Comparison of ENCODE assay signal across 2 cellular contexts in the genomic region with DNA sequence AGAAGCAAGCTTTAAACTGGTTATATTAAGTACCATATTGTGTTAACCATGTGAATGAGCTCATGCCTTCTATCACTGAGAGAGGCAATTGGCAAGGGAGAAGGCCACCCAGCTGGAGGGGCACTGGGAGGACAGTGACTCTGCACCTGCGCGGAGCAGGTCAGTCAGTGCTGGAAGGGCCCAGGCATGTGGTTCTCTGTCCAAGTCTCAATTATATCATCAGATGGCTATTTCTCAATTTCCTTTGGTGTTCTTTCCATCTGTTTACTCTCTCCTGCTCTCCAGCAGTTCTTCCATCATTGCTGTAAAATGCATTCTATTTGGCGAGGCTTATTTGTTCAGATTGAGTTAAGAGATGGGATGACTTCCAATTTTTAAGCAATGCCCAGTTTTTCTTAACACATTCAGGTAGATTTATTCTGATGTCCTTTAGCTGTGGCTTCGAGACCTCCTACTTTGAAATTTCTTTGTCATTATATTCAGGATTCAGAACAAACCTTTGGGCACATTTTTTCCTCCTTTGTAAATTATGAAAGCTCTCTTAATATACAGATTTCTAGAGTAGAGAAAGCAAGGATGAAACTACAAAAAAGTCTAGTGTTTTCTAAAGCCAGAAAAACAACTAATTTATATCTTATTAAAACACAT.
TF ChIP-seq lines count a peak whose summit lies in the region.

No MANE protein-coding gene starts in this region.

TF ChIP-seq in IMR-90, 13 proteins besides CTCF, POLR2A, EP300 and RAD21 (continued from another document):
- TF ChIP-seq, protein P1, sequence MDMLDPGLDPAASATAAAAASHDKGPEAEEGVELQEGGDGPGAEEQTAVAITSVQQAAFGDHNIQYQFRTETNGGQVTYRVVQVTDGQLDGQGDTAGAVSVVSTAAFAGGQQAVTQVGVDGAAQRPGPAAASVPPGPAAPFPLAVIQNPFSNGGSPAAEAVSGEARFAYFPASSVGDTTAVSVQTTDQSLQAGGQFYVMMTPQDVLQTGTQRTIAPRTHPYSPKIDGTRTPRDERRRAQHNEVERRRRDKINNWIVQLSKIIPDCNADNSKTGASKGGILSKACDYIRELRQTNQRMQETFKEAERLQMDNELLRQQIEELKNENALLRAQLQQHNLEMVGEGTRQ (IDR thresholded peaks at IDR 0.05; ENCODE audit: low read depth, low read length) = no peak
- TF ChIP-seq CEBPB (IDR thresholded peaks at IDR 0.05; ENCODE audit: low read depth, low read length) = no peak
- no peak for TF ChIP-seq MAZ (IDR thresholded peaks at IDR 0.05; ENCODE audit: borderline replicate concordance, low read depth, low read length)

TF ChIP-seq in SK-N-SH, 30 proteins besides CTCF, POLR2A, EP300 and RAD21 (continued from another document):
- 0 out of 2 replicates have a peak, but pooled peaks have one; percentile 62 for TF ChIP-seq FOXM1 (IDR thresholded peaks at IDR 0.05; ENCODE audit: low read depth)
- TF ChIP-seq, protein P2, sequence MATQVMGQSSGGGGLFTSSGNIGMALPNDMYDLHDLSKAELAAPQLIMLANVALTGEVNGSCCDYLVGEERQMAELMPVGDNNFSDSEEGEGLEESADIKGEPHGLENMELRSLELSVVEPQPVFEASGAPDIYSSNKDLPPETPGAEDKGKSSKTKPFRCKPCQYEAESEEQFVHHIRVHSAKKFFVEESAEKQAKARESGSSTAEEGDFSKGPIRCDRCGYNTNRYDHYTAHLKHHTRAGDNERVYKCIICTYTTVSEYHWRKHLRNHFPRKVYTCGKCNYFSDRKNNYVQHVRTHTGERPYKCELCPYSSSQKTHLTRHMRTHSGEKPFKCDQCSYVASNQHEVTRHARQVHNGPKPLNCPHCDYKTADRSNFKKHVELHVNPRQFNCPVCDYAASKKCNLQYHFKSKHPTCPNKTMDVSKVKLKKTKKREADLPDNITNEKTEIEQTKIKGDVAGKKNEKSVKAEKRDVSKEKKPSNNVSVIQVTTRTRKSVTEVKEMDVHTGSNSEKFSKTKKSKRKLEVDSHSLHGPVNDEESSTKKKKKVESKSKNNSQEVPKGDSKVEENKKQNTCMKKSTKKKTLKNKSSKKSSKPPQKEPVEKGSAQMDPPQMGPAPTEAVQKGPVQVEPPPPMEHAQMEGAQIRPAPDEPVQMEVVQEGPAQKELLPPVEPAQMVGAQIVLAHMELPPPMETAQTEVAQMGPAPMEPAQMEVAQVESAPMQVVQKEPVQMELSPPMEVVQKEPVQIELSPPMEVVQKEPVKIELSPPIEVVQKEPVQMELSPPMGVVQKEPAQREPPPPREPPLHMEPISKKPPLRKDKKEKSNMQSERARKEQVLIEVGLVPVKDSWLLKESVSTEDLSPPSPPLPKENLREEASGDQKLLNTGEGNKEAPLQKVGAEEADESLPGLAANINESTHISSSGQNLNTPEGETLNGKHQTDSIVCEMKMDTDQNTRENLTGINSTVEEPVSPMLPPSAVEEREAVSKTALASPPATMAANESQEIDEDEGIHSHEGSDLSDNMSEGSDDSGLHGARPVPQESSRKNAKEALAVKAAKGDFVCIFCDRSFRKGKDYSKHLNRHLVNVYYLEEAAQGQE (IDR thresholded peaks at IDR 0.05; ENCODE audit: low read depth, low read length) = no peak
- no peak for TF ChIP-seq RCOR1 (IDR thresholded peaks at IDR 0.05; ENCODE audit: low read length)
- TF ChIP-seq JUND (IDR thresholded peaks at IDR 0.05) = peak; percentile 52; the same call in 1 of the 2 replicates
- TF ChIP-seq FOSL2 (IDR thresholded peaks at IDR 0.05; ENCODE audit: borderline replicate concordance, low read depth) = peak; percentile 19; the same call in 1 of the 2 replicates
- TF ChIP-seq MEF2A (IDR thresholded peaks at IDR 0.05; ENCODE audit: borderline replicate concordance, low read depth) = no peak
- peak; percentile 73 for TF ChIP-seq NFIC (IDR thresholded peaks at IDR 0.05; ENCODE audit: borderline replicate concordance)
- TF ChIP-seq, protein P3, sequence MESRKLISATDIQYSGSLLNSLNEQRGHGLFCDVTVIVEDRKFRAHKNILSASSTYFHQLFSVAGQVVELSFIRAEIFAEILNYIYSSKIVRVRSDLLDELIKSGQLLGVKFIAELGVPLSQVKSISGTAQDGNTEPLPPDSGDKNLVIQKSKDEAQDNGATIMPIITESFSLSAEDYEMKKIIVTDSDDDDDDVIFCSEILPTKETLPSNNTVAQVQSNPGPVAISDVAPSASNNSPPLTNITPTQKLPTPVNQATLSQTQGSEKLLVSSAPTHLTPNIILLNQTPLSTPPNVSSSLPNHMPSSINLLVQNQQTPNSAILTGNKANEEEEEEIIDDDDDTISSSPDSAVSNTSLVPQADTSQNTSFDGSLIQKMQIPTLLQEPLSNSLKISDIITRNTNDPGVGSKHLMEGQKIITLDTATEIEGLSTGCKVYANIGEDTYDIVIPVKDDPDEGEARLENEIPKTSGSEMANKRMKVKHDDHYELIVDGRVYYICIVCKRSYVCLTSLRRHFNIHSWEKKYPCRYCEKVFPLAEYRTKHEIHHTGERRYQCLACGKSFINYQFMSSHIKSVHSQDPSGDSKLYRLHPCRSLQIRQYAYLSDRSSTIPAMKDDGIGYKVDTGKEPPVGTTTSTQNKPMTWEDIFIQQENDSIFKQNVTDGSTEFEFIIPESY (IDR thresholded peaks at IDR 0.05; ENCODE audit: borderline replicate concordance, low read depth) = no peak
- TF ChIP-seq MXI1 (IDR thresholded peaks at IDR 0.05; ENCODE audit: low read depth, low read length) = no peak
- TF ChIP-seq SMC3 (IDR thresholded peaks at IDR 0.05; ENCODE audit: low read depth, low read length) = no peak
- TF ChIP-seq, protein P4, sequence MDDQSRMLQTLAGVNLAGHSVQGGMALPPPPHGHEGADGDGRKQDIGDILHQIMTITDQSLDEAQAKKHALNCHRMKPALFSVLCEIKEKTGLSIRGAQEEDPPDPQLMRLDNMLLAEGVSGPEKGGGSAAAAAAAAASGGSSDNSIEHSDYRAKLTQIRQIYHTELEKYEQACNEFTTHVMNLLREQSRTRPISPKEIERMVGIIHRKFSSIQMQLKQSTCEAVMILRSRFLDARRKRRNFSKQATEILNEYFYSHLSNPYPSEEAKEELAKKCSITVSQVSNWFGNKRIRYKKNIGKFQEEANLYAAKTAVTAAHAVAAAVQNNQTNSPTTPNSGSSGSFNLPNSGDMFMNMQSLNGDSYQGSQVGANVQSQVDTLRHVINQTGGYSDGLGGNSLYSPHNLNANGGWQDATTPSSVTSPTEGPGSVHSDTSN (IDR thresholded peaks at IDR 0.05) = peak; percentile 54
- peak; percentile 89 for TF ChIP-seq TCF12 (IDR thresholded peaks at IDR 0.05)
- no peak for TF ChIP-seq TAF1 (IDR thresholded peaks at IDR 0.05; ENCODE audit: borderline replicate concordance, low read depth, low read length)
- TF ChIP-seq GABPA (IDR thresholded peaks at IDR 0.05; ENCODE audit: low read depth) = no peak
- no peak for TF ChIP-seq ELF1 (IDR thresholded peaks at IDR 0.05)
- no peak for TF ChIP-seq POLR2AphosphoS5 (IDR thresholded peaks at IDR 0.05; ENCODE audit: low read depth, low read length)
- TF ChIP-seq YY1 (IDR thresholded peaks at IDR 0.05; ENCODE audit: low read depth) = peak; percentile 44; the same call in 1 of the 2 replicates
- TF ChIP-seq TEAD4 (IDR thresholded peaks at IDR 0.05; ENCODE audit: borderline replicate concordance, insufficient read depth) = peak; percentile 48; the same call in 1 of the 2 replicates
- TF ChIP-seq SIN3A (IDR thresholded peaks at IDR 0.05; ENCODE audit: borderline replicate concordance, low read depth, low read length) = no peak
- peak; percentile 46; the same call in 1 of the 2 replicates for TF ChIP-seq RXRA (IDR thresholded peaks at IDR 0.05; ENCODE audit: borderline replicate concordance, low read depth)
- TF ChIP-seq, protein P1 (IDR thresholded peaks at IDR 0.05; ENCODE audit: borderline replicate concordance, low read depth, low read length) = no peak
- no peak for TF ChIP-seq EZH2phosphoT487 (IDR thresholded peaks at IDR 0.05; ENCODE audit: borderline replicate concordance, low read depth)
- no peak for TF ChIP-seq RFX5 (IDR thresholded peaks at IDR 0.05; ENCODE audit: low read length)
- TF ChIP-seq, protein P5, sequence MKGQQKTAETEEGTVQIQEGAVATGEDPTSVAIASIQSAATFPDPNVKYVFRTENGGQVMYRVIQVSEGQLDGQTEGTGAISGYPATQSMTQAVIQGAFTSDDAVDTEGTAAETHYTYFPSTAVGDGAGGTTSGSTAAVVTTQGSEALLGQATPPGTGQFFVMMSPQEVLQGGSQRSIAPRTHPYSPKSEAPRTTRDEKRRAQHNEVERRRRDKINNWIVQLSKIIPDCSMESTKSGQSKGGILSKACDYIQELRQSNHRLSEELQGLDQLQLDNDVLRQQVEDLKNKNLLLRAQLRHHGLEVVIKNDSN (IDR thresholded peaks at IDR 0.05; ENCODE audit: borderline replicate concordance, low read depth) = no peak
